8 cellular contexts compared by ENCODE assay signal in genomic region chr11:62791501-62792192, GRCh38. TPM values are rescaled to one million over a fixed set of nuclear protein-coding genes. Genes with fewer than 3 reads are reported as not detected.
A peak's percentile ranks its signal among the peaks of the same experiment; 100 is the strongest.
DNase-seq lines count a peak whose midpoint lies in the region; ATAC-seq and TF ChIP-seq lines count a peak whose summit lies in the region.

A gene with protein sequence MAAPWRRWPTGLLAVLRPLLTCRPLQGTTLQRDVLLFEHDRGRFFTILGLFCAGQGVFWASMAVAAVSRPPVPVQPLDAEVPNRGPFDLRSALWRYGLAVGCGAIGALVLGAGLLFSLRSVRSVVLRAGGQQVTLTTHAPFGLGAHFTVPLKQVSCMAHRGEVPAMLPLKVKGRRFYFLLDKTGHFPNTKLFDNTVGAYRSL (minus strand): TSS chr11:62792006. CDS start chr11:62791994, 12 bp downstream.

- ATAC-seq in HG03108 (IDR thresholded peaks at IDR 0.05; ENCODE audit: unreplicated experiment): peak; percentile 57

- no peaks in the 10 kb centered on the region for H3K9me3 Mint-ChIP-seq in chondrocyte (ENCODE audit: low read depth)

- no peaks in the 10 kb centered on the region for H3K9me3 ChIP-seq in A673 (ENCODE audit: low read depth, low read length, poor library complexity, severe bottlenecking)

- TF ChIP-seq POLR2A in GM18526 (IDR thresholded peaks at IDR 0.05; ENCODE audit: extremely low read depth, insufficient read length): peak; percentile 95

- H3K36me3 Mint-ChIP-seq in chondrocyte (ENCODE audit: low read depth): peaks cover 25% of the 10 kb centered on the region

- H3K4me3 ChIP-seq in A673 (ENCODE audit: low read depth, low read length, poor library complexity, severe bottlenecking): peak within 1 kb of the TSS; percentile 97

- no peaks in the 10 kb centered on the region for H3K27me3 ChIP-seq in A673 (replicated peaks; ENCODE audit: insufficient read depth, low read depth, low read length, poor library complexity)
- H3K27me3 ChIP-seq in layer of hippocampus (ENCODE audit: control insufficient read depth, insufficient read depth, low read length): no peaks in the 10 kb centered on the region

- DNase-seq in A673 (ENCODE audit: low spot score): peak; percentile 95
- peak; percentile 74 for DNase-seq in NCI-H345 treated with DMSO at 0.1 percent for 48 hours (lab: John Stamatoyannopoulos, UW; ENCODE audit: unreplicated experiment)
- peak; percentile 85 to 87 for DNase-seq in activated CD4-positive, alpha-beta T cell treated with anti-CD3 and anti-CD28 coated beads for 24 hours (ENCODE audit: low read depth in 2 of 2)
- DNase-seq in chondrocyte (ENCODE audit: low spot score): peak; percentile 95
- peak; percentile 82 to 88 for DNase-seq in stimulated activated CD4-positive, alpha-beta T cell treated with anti-CD3 and anti-CD28 coated beads, Interleukin-1b, Interleukin-23, amount 100 ng/mL, for 4 hours (ENCODE audit: low read depth in 2 of 2)

- peaks cover 37% of the 10 kb centered on the region for H3K4me1 ChIP-seq in A673 (ENCODE audit: insufficient read depth, low read length, poor library complexity, severe bottlenecking)

- no peaks in the 10 kb centered on the region for H3K27me3 Mint-ChIP-seq in chondrocyte (ENCODE audit: low read depth)

- CTCF ChIA-PET in A673 (lab: Charles Lee): interaction anchor here (0.6 kb wide), 1 partner anchor 65 kb away, joined by 3 read pairs; no protein-coding TSS in a partner anchor

- 0 out of 2 replicates have a peak, but pooled peaks have one; percentile 23 for TF ChIP-seq CTCF in A673 (conservative IDR thresholded peaks at IDR 0.05; ENCODE audit: low read depth, low read length)
- TF ChIP-seq CTCF in chondrocyte (IDR thresholded peaks at IDR 0.05): peak; percentile 45

- peak within 1 kb of the TSS; percentile 91 for H3K27ac ChIP-seq in A673 (ENCODE audit: low read depth, low read length, poor library complexity, severe bottlenecking)
- H3K27ac ChIP-seq in layer of hippocampus (ENCODE audit: low read depth, low read length): peak within 1 kb of the TSS; percentile 89

- POLR2A ChIA-PET in A673 (lab: Charles Lee; ENCODE audit: low non-redundant PET): interaction anchor here (0.6 kb wide), 1 partner anchor 93 kb away, joined by 6 read pairs; no protein-coding TSS in a partner anchor

- peaks cover 67% of the 10 kb centered on the region for H3K36me3 ChIP-seq in A673 (ENCODE audit: insufficient read depth, low read length, poor library complexity, severe bottlenecking)

- H3K27ac Mint-ChIP-seq in chondrocyte (ENCODE audit: unreplicated experiment): peak within 1 kb of the TSS; percentile 94

- BruUV-seq in A673 (replicated peaks; lab: Mats Ljungman, UMichigan): no TSS peak

- intact Hi-C loops in A673 (cut with micrococcal nuclease; ENCODE audit: unreplicated experiment): loop anchor here (5.0 kb wide), 1 partner anchor 41 kb away; the partner anchor contains the start of genes STX5 and TEX54

- H3K4me3 Mint-ChIP-seq in chondrocyte (ENCODE audit: unreplicated experiment): peak within 1 kb of the TSS; percentile 88

- H3K4me1 Mint-ChIP-seq in chondrocyte (ENCODE audit: low read depth): peaks cover 45% of the 10 kb centered on the region

RNA-seq across cellular contexts. Expression of the gene that starts here (rescaled TPM):
- total RNA-seq in A673 (2021) (23.4 and 29.3 TPM in 2 replicates), chondrocyte (11.4 to 16.2 TPM (median 14.7 TPM) in 3 replicates)

Comparison
In these comparisons a context has a peak if more than half of its experiments do, and no peak if none do; other contexts are left out.
1. Peak in every context shown above with its lines: DNase-seq, ATAC-seq, H3K4me3 ChIP-seq and H3K27ac ChIP-seq.